Comparison of ENCODE assay signal across 8 cellular contexts in the genomic region with DNA sequence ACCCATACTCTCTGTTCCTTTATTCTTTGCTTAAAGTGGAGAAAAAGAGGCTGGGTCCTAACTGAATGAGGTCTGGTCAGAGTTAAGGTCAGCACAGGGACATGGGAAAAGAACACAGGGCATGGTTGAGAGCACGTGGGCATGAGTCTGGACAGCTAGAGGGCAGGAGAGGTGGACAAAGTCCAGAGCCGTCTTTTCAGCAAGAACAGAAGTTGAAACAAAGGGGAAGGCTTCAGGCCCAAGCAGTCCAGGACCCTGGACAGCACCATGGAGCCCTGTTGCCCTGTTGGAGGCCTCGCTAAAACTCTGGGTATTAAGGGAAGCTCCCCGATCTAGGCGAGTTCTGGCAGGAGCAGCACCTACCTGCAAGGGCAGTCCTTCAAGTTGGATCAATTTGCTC. TPM values are rescaled to one million over a fixed set of nuclear protein-coding genes. Genes with fewer than 3 reads are reported as not detected.
A peak's percentile ranks its signal among the peaks of the same experiment; 100 is the strongest.
DNase-seq lines count a peak whose midpoint lies in the region; ATAC-seq and TF ChIP-seq lines count a peak whose summit lies in the region.

No MANE protein-coding gene starts in this region.

- ATAC-seq in GM21515 (IDR thresholded peaks at IDR 0.05; ENCODE audit: unreplicated experiment) (no peak), HG03460 (IDR thresholded peaks at IDR 0.05; ENCODE audit: unreplicated experiment) (no peak)

- no peak overlapping the region for H3K4me3 Mint-ChIP-seq in CD14-positive monocyte

- no peak for TF ChIP-seq CTCF in CD14-positive monocyte (IDR thresholded peaks at IDR 0.05)

- intact Hi-C loops in CD14-positive monocyte (cut with micrococcal nuclease) = no loop called here

- H3K36me3 Mint-ChIP-seq in CD14-positive monocyte = peaks cover 41 to 47% of the 10 kb centered on the region in 2 donors

- in situ Hi-C loops in T47D (cut with HindIII; ENCODE audit: low pct_unique_long_range_greater_than_20kb, low sequenced_read_pairs) = no loop called here

- peaks cover 0 to 3% (median 0%) of the 10 kb centered on the region in 7 donors for H3K9me3 Mint-ChIP-seq in CD14-positive monocyte

- no peak overlapping the region for H3K27ac Mint-ChIP-seq in CD14-positive monocyte

- DNase-seq in CMK (ENCODE audit: low read depth) (peak; percentile 5), M059J (ENCODE audit: low read depth) (peak; percentile 20), T47D (ENCODE audit: low read depth in 1 of 2, low spot score in 1 of 2) (peak; percentile 71 to 80), left kidney (ENCODE audit: low read depth, low spot score) (peak; percentile 90), CD14-positive monocyte (ENCODE audit: low spot score) (no peak), SHP77 (lab: John Stamatoyannopoulos, UW) (no peak)

- no peaks in the 10 kb centered on the region for H3K4me1 Mint-ChIP-seq in CD14-positive monocyte

- no peaks in the 10 kb centered on the region for H3K27me3 Mint-ChIP-seq in CD14-positive monocyte (ENCODE audit: low read depth in 3 of 3)

RNA-seq across cellular contexts. Expression of gene XYLB, which starts 50.7 kb away (rescaled TPM):
- 1.7 and 2.2 TPM in 2 replicates for total RNA-seq in M059J (2014; rRNA removed; shearing (Covaris generic))
- polyA plus RNA-seq in CD14-positive monocyte = under 1 TPM; 0.60 to 0.74 TPM

RNA-seq across cellular contexts. Expression of gene ACVR2B, which starts 56.4 kb away (rescaled TPM):
- 0.74 and 0.81 TPM in 2 replicates for total RNA-seq in M059J (2014; rRNA removed; shearing (Covaris generic))
- under 1 TPM in 1 of 2 donors, not detected in 1; 0.15 TPM for polyA plus RNA-seq in CD14-positive monocyte

Comparison
In these comparisons a context has a peak if more than half of its experiments do, and no peak if none do; other contexts are left out.
1. DNase-seq: peak in CMK (single experiment), M059J (single experiment), T47D (2 of 2) and left kidney (single experiment); none in CD14-positive monocyte (single experiment) and SHP77 (0 of 2).